In the genomic region with DNA sequence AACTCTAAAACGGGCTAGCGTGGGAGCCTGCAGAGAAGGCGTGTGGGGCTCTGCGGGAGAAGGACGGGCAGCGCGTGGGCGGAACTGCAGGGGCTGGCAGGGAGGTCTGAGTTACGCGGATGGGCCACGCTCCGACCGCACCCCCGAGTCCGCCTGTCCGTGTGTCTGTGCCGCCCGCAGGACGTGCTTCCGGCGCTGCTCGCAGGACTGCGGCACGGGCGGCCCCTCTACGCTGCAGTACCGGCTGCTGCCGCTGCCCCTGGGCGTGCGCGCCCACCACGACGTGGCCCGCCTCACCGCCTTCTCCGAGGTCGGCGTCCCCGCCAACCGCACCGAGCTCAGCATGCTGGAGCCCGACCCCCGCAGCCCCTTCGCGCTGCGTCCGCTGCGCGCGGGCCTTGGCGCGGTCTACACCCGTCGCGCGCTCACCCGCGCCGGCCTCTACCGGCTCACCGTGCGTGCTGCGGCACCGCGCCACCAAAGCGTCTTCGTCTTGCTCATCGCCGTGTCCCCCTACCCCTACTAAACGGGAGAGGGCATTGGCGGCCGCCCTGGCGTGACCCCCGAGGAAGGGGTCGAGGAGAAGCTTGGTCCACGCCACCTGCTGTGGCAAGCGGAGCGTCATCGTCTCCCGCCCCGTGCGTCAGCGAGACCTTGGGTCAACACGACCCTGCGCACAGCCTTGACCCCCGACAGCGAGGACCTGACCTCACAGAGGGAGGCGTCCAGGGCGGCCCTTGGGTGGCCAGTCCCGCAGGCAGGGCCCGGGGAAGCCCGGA, we compare ENCODE assay signal across 1 cellular context.
A peak's percentile ranks its signal among the peaks of the same experiment; 100 is the strongest.
TF ChIP-seq lines count a peak whose summit lies in the region.

No MANE protein-coding gene starts in this region.

TF ChIP-seq in HepG2, 621 proteins besides CTCF, POLR2A, EP300 and RAD21 (continued from another document and continues in another):
- TF ChIP-seq ZBTB3 (CRISPR knock-in tag; IDR thresholded peaks at IDR 0.05; ENCODE audit: borderline replicate concordance, low read depth) (no peak), TEAD2 (CRISPR knock-in tag; IDR thresholded peaks at IDR 0.05) (0 out of 2 replicates have a peak, but pooled peaks have one; percentile 33), ZNF562 (CRISPR knock-in tag; IDR thresholded peaks at IDR 0.05; ENCODE audit: borderline replicate concordance) (no peak), GFI1 (CRISPR knock-in tag; IDR thresholded peaks at IDR 0.05; ENCODE audit: borderline replicate concordance) (no peak; the same call in 1 of the 2 replicates), SALL1 (CRISPR knock-in tag; IDR thresholded peaks at IDR 0.05) (peak; percentile 62), ZNF333 (CRISPR knock-in tag; IDR thresholded peaks at IDR 0.05; ENCODE audit: borderline replicate concordance) (no peak), ZNF709 (CRISPR knock-in tag; IDR thresholded peaks at IDR 0.05) (0 out of 2 replicates have a peak, but pooled peaks have one; percentile 65), ZNF138 (CRISPR knock-in tag; IDR thresholded peaks at IDR 0.05; ENCODE audit: low read depth) (peak; percentile 37), ADNP (CRISPR knock-in tag; IDR thresholded peaks at IDR 0.05) (peak; percentile 33; the same call in 1 of the 2 replicates), IKZF4 (CRISPR knock-in tag; IDR thresholded peaks at IDR 0.05; ENCODE audit: borderline replicate concordance, low read depth, not compliant biosample characterization) (peak; percentile 40), YY1 (IDR thresholded peaks at IDR 0.05; ENCODE audit: insufficient read depth, insufficient replicate concordance, low read depth, low read length) (peak; percentile 43), GABPA (IDR thresholded peaks at IDR 0.05; ENCODE audit: low read depth, low read length) (no peak), GABPA (CRISPR knock-in tag; IDR thresholded peaks at IDR 0.05; ENCODE audit: low read depth) (no peak), ZNF30 (CRISPR knock-in tag; IDR thresholded peaks at IDR 0.05) (peak; percentile 84; the same call in 1 of the 2 replicates), ZNF749 (CRISPR knock-in tag; IDR thresholded peaks at IDR 0.05; ENCODE audit: borderline replicate concordance) (peak; percentile 78; the same call in 1 of the 2 replicates), ZNF546 (CRISPR knock-in tag; conservative IDR thresholded peaks at IDR 0.05) (peak; percentile 92), JUNB (CRISPR knock-in tag; IDR thresholded peaks at IDR 0.05; ENCODE audit: borderline replicate concordance) (peak; percentile 26; the same call in 1 of the 2 replicates), CHD4 (IDR thresholded peaks at IDR 0.05; ENCODE audit: borderline replicate concordance, low read length) (no peak), TARDBP (CRISPR knock-in tag; IDR thresholded peaks at IDR 0.05) (peak; percentile 39; the same call in 1 of the 2 replicates), ZNF33A (CRISPR knock-in tag; IDR thresholded peaks at IDR 0.05; ENCODE audit: borderline replicate concordance) (no peak), ZNF543 (CRISPR knock-in tag; IDR thresholded peaks at IDR 0.05) (0 out of 2 replicates have a peak, but pooled peaks have one; percentile 73), ZNF563 (CRISPR knock-in tag; IDR thresholded peaks at IDR 0.05) (peak; percentile 93)
- TF ChIP-seq, protein P1, sequence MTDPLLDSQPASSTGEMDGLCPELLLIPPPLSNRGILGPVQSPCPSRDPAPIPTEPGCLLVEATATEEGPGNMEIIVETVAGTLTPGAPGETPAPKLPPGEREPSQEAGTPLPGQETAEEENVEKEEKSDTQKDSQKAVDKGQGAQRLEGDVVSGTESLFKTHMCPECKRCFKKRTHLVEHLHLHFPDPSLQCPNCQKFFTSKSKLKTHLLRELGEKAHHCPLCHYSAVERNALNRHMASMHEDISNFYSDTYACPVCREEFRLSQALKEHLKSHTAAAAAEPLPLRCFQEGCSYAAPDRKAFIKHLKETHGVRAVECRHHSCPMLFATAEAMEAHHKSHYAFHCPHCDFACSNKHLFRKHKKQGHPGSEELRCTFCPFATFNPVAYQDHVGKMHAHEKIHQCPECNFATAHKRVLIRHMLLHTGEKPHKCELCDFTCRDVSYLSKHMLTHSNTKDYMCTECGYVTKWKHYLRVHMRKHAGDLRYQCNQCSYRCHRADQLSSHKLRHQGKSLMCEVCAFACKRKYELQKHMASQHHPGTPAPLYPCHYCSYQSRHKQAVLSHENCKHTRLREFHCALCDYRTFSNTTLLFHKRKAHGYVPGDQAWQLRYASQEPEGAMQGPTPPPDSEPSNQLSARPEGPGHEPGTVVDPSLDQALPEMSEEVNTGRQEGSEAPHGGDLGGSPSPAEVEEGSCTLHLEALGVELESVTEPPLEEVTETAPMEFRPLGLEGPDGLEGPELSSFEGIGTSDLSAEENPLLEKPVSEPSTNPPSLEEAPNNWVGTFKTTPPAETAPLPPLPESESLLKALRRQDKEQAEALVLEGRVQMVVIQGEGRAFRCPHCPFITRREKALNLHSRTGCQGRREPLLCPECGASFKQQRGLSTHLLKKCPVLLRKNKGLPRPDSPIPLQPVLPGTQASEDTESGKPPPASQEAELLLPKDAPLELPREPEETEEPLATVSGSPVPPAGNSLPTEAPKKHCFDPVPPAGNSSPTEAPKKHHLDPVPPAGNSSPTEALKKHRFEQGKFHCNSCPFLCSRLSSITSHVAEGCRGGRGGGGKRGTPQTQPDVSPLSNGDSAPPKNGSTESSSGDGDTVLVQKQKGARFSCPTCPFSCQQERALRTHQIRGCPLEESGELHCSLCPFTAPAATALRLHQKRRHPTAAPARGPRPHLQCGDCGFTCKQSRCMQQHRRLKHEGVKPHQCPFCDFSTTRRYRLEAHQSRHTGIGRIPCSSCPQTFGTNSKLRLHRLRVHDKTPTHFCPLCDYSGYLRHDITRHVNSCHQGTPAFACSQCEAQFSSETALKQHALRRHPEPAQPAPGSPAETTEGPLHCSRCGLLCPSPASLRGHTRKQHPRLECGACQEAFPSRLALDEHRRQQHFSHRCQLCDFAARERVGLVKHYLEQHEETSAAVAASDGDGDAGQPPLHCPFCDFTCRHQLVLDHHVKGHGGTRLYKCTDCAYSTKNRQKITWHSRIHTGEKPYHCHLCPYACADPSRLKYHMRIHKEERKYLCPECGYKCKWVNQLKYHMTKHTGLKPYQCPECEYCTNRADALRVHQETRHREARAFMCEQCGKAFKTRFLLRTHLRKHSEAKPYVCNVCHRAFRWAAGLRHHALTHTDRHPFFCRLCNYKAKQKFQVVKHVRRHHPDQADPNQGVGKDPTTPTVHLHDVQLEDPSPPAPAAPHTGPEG (CRISPR knock-in tag; IDR thresholded peaks at IDR 0.05): peak; percentile 86
- TF ChIP-seq, protein P2, sequence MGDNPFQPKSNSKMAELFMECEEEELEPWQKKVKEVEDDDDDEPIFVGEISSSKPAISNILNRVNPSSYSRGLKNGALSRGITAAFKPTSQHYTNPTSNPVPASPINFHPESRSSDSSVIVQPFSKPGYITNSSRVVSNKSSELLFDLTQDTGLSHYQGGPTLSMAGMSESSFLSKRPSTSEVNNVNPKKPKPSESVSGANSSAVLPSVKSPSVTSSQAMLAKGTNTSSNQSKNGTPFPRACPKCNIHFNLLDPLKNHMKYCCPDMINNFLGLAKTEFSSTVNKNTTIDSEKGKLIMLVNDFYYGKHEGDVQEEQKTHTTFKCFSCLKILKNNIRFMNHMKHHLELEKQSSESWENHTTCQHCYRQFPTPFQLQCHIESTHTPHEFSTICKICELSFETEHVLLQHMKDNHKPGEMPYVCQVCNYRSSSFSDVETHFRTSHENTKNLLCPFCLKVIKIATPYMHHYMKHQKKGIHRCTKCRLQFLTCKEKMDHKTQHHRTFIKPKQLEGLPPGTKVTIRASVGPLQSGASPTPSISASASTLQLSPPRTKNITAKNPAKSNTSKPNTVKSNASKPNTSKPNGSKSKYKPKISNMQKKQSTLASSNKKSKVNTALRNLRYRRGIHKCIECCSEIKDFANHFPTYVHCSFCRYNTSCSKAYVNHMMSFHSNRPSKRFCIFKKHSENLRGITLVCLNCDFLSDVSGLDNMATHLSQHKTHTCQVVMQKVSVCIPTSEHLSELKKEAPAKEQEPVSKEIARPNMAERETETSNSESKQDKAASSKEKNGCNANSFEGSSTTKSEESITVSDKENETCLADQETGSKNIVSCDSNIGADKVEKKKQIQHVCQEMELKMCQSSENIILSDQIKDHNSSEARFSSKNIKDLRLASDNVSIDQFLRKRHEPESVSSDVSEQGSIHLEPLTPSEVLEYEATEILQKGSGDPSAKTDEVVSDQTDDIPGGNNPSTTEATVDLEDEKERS (CRISPR knock-in tag; IDR thresholded peaks at IDR 0.05): no peak
- TF ChIP-seq, protein P3, sequence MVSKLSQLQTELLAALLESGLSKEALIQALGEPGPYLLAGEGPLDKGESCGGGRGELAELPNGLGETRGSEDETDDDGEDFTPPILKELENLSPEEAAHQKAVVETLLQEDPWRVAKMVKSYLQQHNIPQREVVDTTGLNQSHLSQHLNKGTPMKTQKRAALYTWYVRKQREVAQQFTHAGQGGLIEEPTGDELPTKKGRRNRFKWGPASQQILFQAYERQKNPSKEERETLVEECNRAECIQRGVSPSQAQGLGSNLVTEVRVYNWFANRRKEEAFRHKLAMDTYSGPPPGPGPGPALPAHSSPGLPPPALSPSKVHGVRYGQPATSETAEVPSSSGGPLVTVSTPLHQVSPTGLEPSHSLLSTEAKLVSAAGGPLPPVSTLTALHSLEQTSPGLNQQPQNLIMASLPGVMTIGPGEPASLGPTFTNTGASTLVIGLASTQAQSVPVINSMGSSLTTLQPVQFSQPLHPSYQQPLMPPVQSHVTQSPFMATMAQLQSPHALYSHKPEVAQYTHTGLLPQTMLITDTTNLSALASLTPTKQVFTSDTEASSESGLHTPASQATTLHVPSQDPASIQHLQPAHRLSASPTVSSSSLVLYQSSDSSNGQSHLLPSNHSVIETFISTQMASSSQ (IDR thresholded peaks at IDR 0.05; ENCODE audit: low read depth): no peak
- TF ChIP-seq, protein P3 (CRISPR knock-in tag; IDR thresholded peaks at IDR 0.05; ENCODE audit: borderline replicate concordance): no peak; the same call in 1 of the 2 replicates
- TF ChIP-seq, protein P4, sequence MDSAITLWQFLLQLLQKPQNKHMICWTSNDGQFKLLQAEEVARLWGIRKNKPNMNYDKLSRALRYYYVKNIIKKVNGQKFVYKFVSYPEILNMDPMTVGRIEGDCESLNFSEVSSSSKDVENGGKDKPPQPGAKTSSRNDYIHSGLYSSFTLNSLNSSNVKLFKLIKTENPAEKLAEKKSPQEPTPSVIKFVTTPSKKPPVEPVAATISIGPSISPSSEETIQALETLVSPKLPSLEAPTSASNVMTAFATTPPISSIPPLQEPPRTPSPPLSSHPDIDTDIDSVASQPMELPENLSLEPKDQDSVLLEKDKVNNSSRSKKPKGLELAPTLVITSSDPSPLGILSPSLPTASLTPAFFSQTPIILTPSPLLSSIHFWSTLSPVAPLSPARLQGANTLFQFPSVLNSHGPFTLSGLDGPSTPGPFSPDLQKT (CRISPR knock-in tag; IDR thresholded peaks at IDR 0.05; ENCODE audit: borderline replicate concordance): peak; percentile 15; the same call in 1 of the 2 replicates
- TF ChIP-seq, protein P5, sequence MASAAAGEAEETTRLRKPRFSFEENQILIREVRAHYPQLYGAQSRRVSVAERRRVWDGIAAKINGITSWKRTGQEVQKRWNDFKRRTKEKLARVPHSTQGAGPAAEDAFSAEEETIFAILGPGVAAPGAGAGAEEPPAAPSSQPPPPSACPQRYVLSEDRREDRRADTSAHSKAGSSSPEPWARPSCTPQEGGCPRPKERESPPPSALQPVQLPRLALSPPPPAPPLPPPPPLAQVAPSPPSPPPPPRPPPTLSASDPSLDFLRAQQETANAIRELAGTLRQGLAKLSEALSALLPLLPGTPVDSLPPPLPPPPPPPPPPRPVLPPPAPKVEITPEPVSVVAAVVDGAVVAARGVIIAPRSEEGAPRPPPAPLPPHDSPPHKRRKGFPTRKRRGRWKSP (CRISPR knock-in tag; IDR thresholded peaks at IDR 0.05): no peak
- TF ChIP-seq, protein P6, sequence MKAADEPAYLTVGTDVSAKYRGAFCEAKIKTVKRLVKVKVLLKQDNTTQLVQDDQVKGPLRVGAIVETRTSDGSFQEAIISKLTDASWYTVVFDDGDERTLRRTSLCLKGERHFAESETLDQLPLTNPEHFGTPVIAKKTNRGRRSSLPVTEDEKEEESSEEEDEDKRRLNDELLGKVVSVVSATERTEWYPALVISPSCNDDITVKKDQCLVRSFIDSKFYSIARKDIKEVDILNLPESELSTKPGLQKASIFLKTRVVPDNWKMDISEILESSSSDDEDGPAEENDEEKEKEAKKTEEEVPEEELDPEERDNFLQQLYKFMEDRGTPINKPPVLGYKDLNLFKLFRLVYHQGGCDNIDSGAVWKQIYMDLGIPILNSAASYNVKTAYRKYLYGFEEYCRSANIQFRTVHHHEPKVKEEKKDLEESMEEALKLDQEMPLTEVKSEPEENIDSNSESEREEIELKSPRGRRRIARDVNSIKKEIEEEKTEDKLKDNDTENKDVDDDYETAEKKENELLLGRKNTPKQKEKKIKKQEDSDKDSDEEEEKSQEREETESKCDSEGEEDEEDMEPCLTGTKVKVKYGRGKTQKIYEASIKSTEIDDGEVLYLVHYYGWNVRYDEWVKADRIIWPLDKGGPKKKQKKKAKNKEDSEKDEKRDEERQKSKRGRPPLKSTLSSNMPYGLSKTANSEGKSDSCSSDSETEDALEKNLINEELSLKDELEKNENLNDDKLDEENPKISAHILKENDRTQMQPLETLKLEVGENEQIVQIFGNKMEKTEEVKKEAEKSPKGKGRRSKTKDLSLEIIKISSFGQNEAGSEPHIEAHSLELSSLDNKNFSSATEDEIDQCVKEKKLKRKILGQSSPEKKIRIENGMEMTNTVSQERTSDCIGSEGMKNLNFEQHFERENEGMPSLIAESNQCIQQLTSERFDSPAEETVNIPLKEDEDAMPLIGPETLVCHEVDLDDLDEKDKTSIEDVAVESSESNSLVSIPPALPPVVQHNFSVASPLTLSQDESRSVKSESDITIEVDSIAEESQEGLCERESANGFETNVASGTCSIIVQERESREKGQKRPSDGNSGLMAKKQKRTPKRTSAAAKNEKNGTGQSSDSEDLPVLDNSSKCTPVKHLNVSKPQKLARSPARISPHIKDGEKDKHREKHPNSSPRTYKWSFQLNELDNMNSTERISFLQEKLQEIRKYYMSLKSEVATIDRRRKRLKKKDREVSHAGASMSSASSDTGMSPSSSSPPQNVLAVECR (CRISPR knock-in tag; IDR thresholded peaks at IDR 0.05; ENCODE audit: borderline replicate concordance): peak; percentile 65; the same call in 1 of the 2 replicates
- TF ChIP-seq, protein P7, sequence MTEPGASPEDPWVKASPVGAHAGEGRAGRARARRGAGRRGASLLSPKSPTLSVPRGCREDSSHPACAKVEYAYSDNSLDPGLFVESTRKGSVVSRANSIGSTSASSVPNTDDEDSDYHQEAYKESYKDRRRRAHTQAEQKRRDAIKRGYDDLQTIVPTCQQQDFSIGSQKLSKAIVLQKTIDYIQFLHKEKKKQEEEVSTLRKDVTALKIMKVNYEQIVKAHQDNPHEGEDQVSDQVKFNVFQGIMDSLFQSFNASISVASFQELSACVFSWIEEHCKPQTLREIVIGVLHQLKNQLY (CRISPR knock-in tag; IDR thresholded peaks at IDR 0.05): no peak
